In genomic region chr22:39514373-39514973, GRCh38 we compare ENCODE assay signal across 9 cellular contexts.
DNase-seq lines count a peak whose midpoint lies in the region; ATAC-seq and TF ChIP-seq lines count a peak whose summit lies in the region.
"Had no signal": no experiment of that assay in that cellular context is flagged by ENCODE, and none has a peak within 500 bp of the region (broad histone marks: within the 10 kb centered on the region; RNA-seq: fewer than 3 reads in every experiment).

No MANE protein-coding gene starts in this region.

- H3K9me3 Mint-ChIP-seq in stimulated activated memory B cell treated with anti-CD40 and anti-IgM and Interleukin-4, amounts not matched to agents 10 μg/mL and 1 μg/mL and 100 μg/mL, for 72 hours: no peaks in the 10 kb centered on the region
- H3K9me3 Mint-ChIP-seq: activated naive CD4-positive, alpha-beta T cell treated with anti-CD3 and anti-CD28 coated beads, Interleukin-2, amount 50 U/mL, for 72 hours had no signal

- H3K36me3 Mint-ChIP-seq in stimulated activated memory B cell treated with anti-CD40 and anti-IgM and Interleukin-4, amounts not matched to agents 10 μg/mL and 1 μg/mL and 100 μg/mL, for 72 hours: peaks cover 57% of the 10 kb centered on the region

- H3K79me2 ChIP-seq in SU-DHL-6 (ENCODE audit: insufficient read depth, low read length): peaks cover 28% of the 10 kb centered on the region

- H3K9me2 ChIP-seq in SU-DHL-6 (replicated peaks; ENCODE audit: insufficient read depth, low read length): no peaks in the 10 kb centered on the region

- H3F3A ChIP-seq in SU-DHL-6 (ENCODE audit: insufficient read depth): peaks cover 24% of the 10 kb centered on the region

- H3K4me3 ChIP-seq in SU-DHL-6 (ENCODE audit: insufficient read depth, low read length, poor library complexity, severe bottlenecking): no peak overlapping the region

- H3K9ac ChIP-seq in SU-DHL-6 (ENCODE audit: low read length): no peak overlapping the region

- no peaks in the 10 kb centered on the region for H3K27me3 Mint-ChIP-seq in stimulated activated memory B cell treated with anti-CD40 and anti-IgM and Interleukin-4, amounts not matched to agents 10 μg/mL and 1 μg/mL and 100 μg/mL, for 72 hours

- DNase-seq in caudate nucleus (lab: John Stamatoyannopoulos, UW) (peak in 32 of 61 donors; percentile 10 to 64 (median 35)), medulla oblongata (ENCODE audit: extremely low spot score) (peak; percentile 76)

- H3K4me2 ChIP-seq in SU-DHL-6 (ENCODE audit: low read depth, low read length, poor library complexity, severe bottlenecking): no peak overlapping the region

- H3K36me3 ChIP-seq in SU-DHL-6 (ENCODE audit: low read length): peaks cover 13% of the 10 kb centered on the region; the same call in 1 of the 2 replicates

- no peak overlapping the region for H3K4me3 Mint-ChIP-seq in stimulated activated memory B cell treated with anti-CD40 and anti-IgM and Interleukin-4, amounts not matched to agents 10 μg/mL and 1 μg/mL and 100 μg/mL, for 72 hours

- no peaks in the 10 kb centered on the region for H3K9me3 ChIP-seq in SU-DHL-6 (ENCODE audit: insufficient read depth, low read length)

- no peaks in the 10 kb centered on the region; the same call in 1 of the 2 replicates for H4K20me1 ChIP-seq in SU-DHL-6 (ENCODE audit: low read depth, low read length)

- peaks cover 43% of the 10 kb centered on the region for H3K4me1 Mint-ChIP-seq in stimulated activated memory B cell treated with anti-CD40 and anti-IgM and Interleukin-4, amounts not matched to agents 10 μg/mL and 1 μg/mL and 100 μg/mL, for 72 hours

- TF ChIP-seq CTCF in 22Rv1 (IDR thresholded peaks at IDR 0.05) (peak; percentile 84), GM12874 (IDR thresholded peaks at IDR 0.05; ENCODE audit: insufficient read depth, low read depth, low read length) (peak; percentile 70), SU-DHL-6 (IDR thresholded peaks at IDR 0.05; ENCODE audit: insufficient read depth, low read length, poor library complexity, severe bottlenecking) (peak; percentile 72)

- no peak overlapping the region for H2AFZ ChIP-seq in SU-DHL-6 (ENCODE audit: low read depth, low read length, severe bottlenecking)

- H3K27ac ChIP-seq in 22Rv1 (no peak overlapping the region), SU-DHL-6 (ENCODE audit: low read depth, low read length) (no peak overlapping the region), caudate nucleus (ENCODE audit: low read depth, low read length) (no peak overlapping the region)

- H3K27me3 ChIP-seq in SU-DHL-6 (ENCODE audit: low read length): no peaks in the 10 kb centered on the region

- H3K27ac Mint-ChIP-seq in stimulated activated memory B cell treated with anti-CD40 and anti-IgM and Interleukin-4, amounts not matched to agents 10 μg/mL and 1 μg/mL and 100 μg/mL, for 72 hours: no peak overlapping the region

- ATAC-seq in HG02763 (IDR thresholded peaks at IDR 0.05; ENCODE audit: unreplicated experiment) (no peak), GM18502 (IDR thresholded peaks at IDR 0.05; ENCODE audit: poor library complexity, unreplicated experiment) (no peak)
- ATAC-seq in stimulated activated memory B cell treated with anti-CD40 and anti-IgM and Interleukin-4, amounts not matched to agents 10 μg/mL and 1 μg/mL and 100 μg/mL, for 72 hours: no peak
- ATAC-seq: activated naive CD4-positive, alpha-beta T cell treated with anti-CD3 and anti-CD28 coated beads, Interleukin-2, amount 50 U/mL, for 72 hours had no signal
